ENCODE assay signal across 2 cellular contexts in the genomic region with DNA sequence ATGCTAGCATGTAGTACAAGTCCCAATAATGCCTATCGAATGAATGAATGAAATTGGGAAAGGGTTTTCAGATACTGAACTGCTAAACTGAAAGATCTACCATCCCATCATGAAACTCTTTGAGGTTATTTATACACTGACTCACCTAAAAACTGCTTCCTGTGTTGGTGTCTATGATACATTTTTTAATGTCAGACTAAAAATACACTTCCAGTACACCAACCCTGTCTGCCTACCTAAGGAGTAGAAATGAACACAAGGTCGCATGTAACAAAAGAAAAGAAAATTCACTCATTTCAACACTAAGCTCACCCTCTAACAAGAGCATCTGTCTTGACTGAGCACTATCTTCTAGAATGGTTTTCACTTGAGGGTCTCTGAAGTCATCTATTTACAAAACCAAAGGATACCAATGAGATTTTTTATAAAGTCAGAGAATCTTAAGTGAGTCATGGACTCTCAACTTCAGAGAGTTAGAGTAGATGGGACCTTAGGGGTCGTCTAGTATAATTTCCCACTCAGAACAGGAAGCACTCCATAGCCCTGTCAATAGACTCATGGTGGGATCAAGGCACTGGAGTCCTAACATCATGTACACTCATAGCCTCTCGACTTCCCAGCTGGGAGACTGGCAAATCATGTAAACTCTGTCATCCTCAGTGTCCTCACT.
TF ChIP-seq lines count a peak whose summit lies in the region.

No MANE protein-coding gene starts in this region.

TF ChIP-seq in GM12878, 131 proteins besides CTCF, POLR2A, EP300 and RAD21:
- TF ChIP-seq MEF2B (IDR thresholded peaks at IDR 0.05; ENCODE audit: partially characterized antibody, poor library complexity, severe bottlenecking), result peak; percentile 23
- TF ChIP-seq NFXL1 (IDR thresholded peaks at IDR 0.05; ENCODE audit: borderline replicate concordance), result no peak
- 0 out of 2 replicates have a peak, but pooled peaks have one; percentile 40 for TF ChIP-seq MEF2A (IDR thresholded peaks at IDR 0.05; ENCODE audit: insufficient read depth, low read depth, low read length)
- peak; percentile 81 for TF ChIP-seq ZNF24 (IDR thresholded peaks at IDR 0.05)
- TF ChIP-seq, protein P1, sequence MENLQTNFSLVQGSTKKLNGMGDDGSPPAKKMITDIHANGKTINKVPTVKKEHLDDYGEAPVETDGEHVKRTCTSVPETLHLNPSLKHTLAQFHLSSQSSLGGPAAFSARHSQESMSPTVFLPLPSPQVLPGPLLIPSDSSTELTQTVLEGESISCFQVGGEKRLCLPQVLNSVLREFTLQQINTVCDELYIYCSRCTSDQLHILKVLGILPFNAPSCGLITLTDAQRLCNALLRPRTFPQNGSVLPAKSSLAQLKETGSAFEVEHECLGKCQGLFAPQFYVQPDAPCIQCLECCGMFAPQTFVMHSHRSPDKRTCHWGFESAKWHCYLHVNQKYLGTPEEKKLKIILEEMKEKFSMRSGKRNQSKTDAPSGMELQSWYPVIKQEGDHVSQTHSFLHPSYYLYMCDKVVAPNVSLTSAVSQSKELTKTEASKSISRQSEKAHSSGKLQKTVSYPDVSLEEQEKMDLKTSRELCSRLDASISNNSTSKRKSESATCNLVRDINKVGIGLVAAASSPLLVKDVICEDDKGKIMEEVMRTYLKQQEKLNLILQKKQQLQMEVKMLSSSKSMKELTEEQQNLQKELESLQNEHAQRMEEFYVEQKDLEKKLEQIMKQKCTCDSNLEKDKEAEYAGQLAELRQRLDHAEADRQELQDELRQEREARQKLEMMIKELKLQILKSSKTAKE (IDR thresholded peaks at IDR 0.05; ENCODE audit: low read depth, poor library complexity, severe bottlenecking), result peak; percentile 46
- TF ChIP-seq SPI1 (IDR thresholded peaks at IDR 0.05; ENCODE audit: borderline replicate concordance, insufficient read depth, low read depth, low read length), result no peak
- TF ChIP-seq ETV6 (conservative IDR thresholded peaks at IDR 0.05 in 1 of 2, IDR thresholded peaks at IDR 0.05 in 1 of 2; ENCODE audit: borderline replicate concordance in 1 of 2, low read depth in 1 of 2), result no peak

TF ChIP-seq in GM23338, 12 proteins besides CTCF, POLR2A, EP300 and RAD21:
- no peak for TF ChIP-seq POLR2AphosphoS5 (IDR thresholded peaks at IDR 0.05; ENCODE audit: low read depth)
- no peak for TF ChIP-seq EZH2 (IDR thresholded peaks at IDR 0.05; ENCODE audit: low read depth, unreplicated experiment)
- TF ChIP-seq, protein P2, sequence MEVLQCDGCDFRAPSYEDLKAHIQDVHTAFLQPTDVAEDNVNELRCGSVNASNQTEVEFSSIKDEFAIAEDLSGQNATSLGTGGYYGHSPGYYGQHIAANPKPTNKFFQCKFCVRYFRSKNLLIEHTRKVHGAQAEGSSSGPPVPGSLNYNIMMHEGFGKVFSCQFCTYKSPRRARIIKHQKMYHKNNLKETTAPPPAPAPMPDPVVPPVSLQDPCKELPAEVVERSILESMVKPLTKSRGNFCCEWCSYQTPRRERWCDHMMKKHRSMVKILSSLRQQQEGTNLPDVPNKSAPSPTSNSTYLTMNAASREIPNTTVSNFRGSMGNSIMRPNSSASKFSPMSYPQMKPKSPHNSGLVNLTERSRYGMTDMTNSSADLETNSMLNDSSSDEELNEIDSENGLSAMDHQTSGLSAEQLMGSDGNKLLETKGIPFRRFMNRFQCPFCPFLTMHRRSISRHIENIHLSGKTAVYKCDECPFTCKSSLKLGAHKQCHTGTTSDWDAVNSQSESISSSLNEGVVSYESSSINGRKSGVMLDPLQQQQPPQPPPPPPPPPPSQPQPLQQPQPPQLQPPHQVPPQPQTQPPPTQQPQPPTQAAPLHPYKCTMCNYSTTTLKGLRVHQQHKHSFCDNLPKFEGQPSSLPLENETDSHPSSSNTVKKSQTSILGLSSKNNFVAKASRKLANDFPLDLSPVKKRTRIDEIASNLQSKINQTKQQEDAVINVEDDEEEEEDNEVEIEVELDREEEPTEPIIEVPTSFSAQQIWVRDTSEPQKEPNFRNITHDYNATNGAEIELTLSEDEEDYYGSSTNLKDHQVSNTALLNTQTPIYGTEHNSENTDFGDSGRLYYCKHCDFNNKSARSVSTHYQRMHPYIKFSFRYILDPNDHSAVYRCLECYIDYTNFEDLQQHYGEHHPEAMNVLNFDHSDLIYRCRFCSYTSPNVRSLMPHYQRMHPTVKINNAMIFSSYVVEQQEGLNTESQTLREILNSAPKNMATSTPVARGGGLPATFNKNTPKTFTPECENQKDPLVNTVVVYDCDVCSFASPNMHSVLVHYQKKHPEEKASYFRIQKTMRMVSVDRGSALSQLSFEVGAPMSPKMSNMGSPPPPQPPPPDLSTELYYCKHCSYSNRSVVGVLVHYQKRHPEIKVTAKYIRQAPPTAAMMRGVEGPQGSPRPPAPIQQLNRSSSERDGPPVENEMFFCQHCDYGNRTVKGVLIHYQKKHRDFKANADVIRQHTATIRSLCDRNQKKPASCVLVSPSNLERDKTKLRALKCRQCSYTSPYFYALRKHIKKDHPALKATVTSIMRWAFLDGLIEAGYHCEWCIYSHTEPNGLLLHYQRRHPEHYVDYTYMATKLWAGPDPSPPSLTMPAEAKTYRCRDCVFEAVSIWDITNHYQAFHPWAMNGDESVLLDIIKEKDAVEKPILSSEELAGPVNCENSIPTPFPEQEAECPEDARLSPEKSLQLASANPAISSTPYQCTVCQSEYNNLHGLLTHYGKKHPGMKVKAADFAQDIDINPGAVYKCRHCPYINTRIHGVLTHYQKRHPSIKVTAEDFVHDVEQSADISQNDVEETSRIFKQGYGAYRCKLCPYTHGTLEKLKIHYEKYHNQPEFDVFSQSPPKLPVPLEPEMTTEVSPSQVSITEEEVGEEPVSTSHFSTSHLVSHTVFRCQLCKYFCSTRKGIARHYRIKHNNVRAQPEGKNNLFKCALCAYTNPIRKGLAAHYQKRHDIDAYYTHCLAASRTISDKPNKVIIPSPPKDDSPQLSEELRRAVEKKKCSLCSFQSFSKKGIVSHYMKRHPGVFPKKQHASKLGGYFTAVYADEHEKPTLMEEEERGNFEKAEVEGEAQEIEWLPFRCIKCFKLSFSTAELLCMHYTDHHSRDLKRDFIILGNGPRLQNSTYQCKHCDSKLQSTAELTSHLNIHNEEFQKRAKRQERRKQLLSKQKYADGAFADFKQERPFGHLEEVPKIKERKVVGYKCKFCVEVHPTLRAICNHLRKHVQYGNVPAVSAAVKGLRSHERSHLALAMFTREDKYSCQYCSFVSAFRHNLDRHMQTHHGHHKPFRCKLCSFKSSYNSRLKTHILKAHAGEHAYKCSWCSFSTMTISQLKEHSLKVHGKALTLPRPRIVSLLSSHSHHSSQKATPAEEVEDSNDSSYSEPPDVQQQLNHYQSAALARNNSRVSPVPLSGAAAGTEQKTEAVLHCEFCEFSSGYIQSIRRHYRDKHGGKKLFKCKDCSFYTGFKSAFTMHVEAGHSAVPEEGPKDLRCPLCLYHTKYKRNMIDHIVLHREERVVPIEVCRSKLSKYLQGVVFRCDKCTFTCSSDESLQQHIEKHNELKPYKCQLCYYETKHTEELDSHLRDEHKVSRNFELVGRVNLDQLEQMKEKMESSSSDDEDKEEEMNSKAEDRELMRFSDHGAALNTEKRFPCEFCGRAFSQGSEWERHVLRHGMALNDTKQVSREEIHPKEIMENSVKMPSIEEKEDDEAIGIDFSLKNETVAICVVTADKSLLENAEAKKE (CRISPR knock-in tag; IDR thresholded peaks at IDR 0.05), result no peak
- TF ChIP-seq CREB1 (CRISPR knock-in tag; IDR thresholded peaks at IDR 0.05; ENCODE audit: low read depth), result no peak
- no peak for TF ChIP-seq NANOG (IDR thresholded peaks at IDR 0.05; ENCODE audit: borderline replicate concordance)
- TF ChIP-seq JUNB (IDR thresholded peaks at IDR 0.05; ENCODE audit: unreplicated experiment), result no peak
